Comparison of ENCODE assay signal across 8 cellular contexts in genomic region chr12:31732926-31733548, GRCh38. TPM values are rescaled to one million over a fixed set of nuclear protein-coding genes. Genes with fewer than 3 reads are reported as not detected.
DNase-seq lines count a peak whose midpoint lies in the region; ATAC-seq and TF ChIP-seq lines count a peak whose summit lies in the region.

No MANE protein-coding gene starts in this region.

- no peaks in the 10 kb centered on the region for H3K27me3 ChIP-seq in CD4-positive, alpha-beta memory T cell (ENCODE audit: insufficient read depth, low read length)
- H3K27me3 ChIP-seq in neural progenitor cell: no peaks in the 10 kb centered on the region

- H3K79me2 ChIP-seq in neural progenitor cell (ENCODE audit: low read depth): no peaks in the 10 kb centered on the region

- H3K27ac Mint-ChIP-seq in CD4-positive, alpha-beta memory T cell: peak overlapping the region in 6 of 7 donors; percentile 0 to 82 (median 40)
- H3K27ac Mint-ChIP-seq in IgD-negative memory B cell (peak overlapping the region in 2 of 3 donors; percentile 17 to 43), neural progenitor cell (no peak overlapping the region)
- H3K27ac Mint-ChIP-seq in activated T-helper 17 cell treated with anti-CD3 and anti-CD28 coated beads, Interleukin-2, amount 50 U/mL, for 72 hours: peak overlapping the region; percentile 87

- intact Hi-C loops in CD4-positive, alpha-beta memory T cell (cut with micrococcal nuclease): no loop called here

- no peaks in the 10 kb centered on the region for H4K20me1 ChIP-seq in neural progenitor cell (ENCODE audit: low read depth)

- TF ChIP-seq CTCF in neural progenitor cell (IDR thresholded peaks at IDR 0.05): no peak

- POLR2A ChIA-PET in CD4-positive, alpha-beta memory T cell (lab: Charles Lee; ENCODE audit: partially characterized antibody): interaction anchor here (0.7 to 5.4 kb wide), 9 partner anchors 16 to 228 kb away, joined by 3 to 32 read pairs (median 5); partner anchors contain the start of genes ETFBKMT and RESF1

- peak in 1 of 5 donors; percentile 47 for DNase-seq in CD4-positive, alpha-beta memory T cell
- DNase-seq in glomerular visceral epithelial cell (ENCODE audit: extremely low spot score): peak; percentile 83
- DNase-seq in stimulated activated naive CD8-positive, alpha-beta T cell treated with anti-CD3 and anti-CD28 coated beads, Interleukin-15, Interleukin-2, amounts not matched to agents 100 U/mL and 50 U/mL, for 24 hours: peak; percentile 62
- DNase-seq in neural progenitor cell (ENCODE audit: low spot score): no peak
- DNase-seq in NCI-H1092 treated with DMSO at 0.1 percent for 48 hours (lab: John Stamatoyannopoulos, UW): no peak
- DNase-seq in KBM-7: no peak

- no peak overlapping the region for H3K4me2 ChIP-seq in neural progenitor cell

- peak overlapping the region in 6 of 8 donors; percentile 2 to 70 (median 37) for H3K4me3 Mint-ChIP-seq in CD4-positive, alpha-beta memory T cell
- peak overlapping the region in 2 of 4 donors; percentile 13 to 72 for H3K4me3 Mint-ChIP-seq in IgD-negative memory B cell
- H3K4me3 Mint-ChIP-seq in activated T-helper 17 cell treated with anti-CD3 and anti-CD28 coated beads, Interleukin-2, amount 50 U/mL, for 72 hours: peak overlapping the region; percentile 37
- no peak overlapping the region for H3K4me3 Mint-ChIP-seq in neural progenitor cell

- no peak overlapping the region for H3K4me3 ChIP-seq in CD4-positive, alpha-beta memory T cell (ENCODE audit: low read length in 2 of 2)
- no peak overlapping the region for H3K4me3 ChIP-seq in neural progenitor cell

- peaks cover 14% of the 10 kb centered on the region for H3F3A ChIP-seq in neural progenitor cell (ENCODE audit: low read depth)

- H3K9me3 Mint-ChIP-seq in CD4-positive, alpha-beta memory T cell: peaks cover 0 to 29% (median 13%) of the 10 kb centered on the region in 8 donors
- H3K9me3 Mint-ChIP-seq in IgD-negative memory B cell (peaks cover 0 to 6% (median 4%) of the 10 kb centered on the region in 3 donors), neural progenitor cell (peaks cover 13% of the 10 kb centered on the region)
- no peaks in the 10 kb centered on the region for H3K9me3 Mint-ChIP-seq in activated T-helper 17 cell treated with anti-CD3 and anti-CD28 coated beads, Interleukin-2, amount 50 U/mL, for 72 hours

- H3K36me3 Mint-ChIP-seq in CD4-positive, alpha-beta memory T cell: peaks cover 16 to 21% of the 10 kb centered on the region in 2 donors
- peaks cover 8% of the 10 kb centered on the region for H3K36me3 Mint-ChIP-seq in IgD-negative memory B cell
- peaks cover 16% of the 10 kb centered on the region for H3K36me3 Mint-ChIP-seq in activated T-helper 17 cell treated with anti-CD3 and anti-CD28 coated beads, Interleukin-2, amount 50 U/mL, for 72 hours (ENCODE audit: low read depth)
- H3K36me3 Mint-ChIP-seq in neural progenitor cell: peaks cover 2% of the 10 kb centered on the region

- H3K27me3 Mint-ChIP-seq in CD4-positive, alpha-beta memory T cell: no peaks in the 10 kb centered on the region
- no peaks in the 10 kb centered on the region for H3K27me3 Mint-ChIP-seq in IgD-negative memory B cell
- no peaks in the 10 kb centered on the region for H3K27me3 Mint-ChIP-seq in activated T-helper 17 cell treated with anti-CD3 and anti-CD28 coated beads, Interleukin-2, amount 50 U/mL, for 72 hours
- peaks cover 5% of the 10 kb centered on the region for H3K27me3 Mint-ChIP-seq in neural progenitor cell (ENCODE audit: insufficient read depth, low read depth)

- ATAC-seq in activated T-helper 17 cell treated with anti-CD3 and anti-CD28 coated beads, Interleukin-2, amount 50 U/mL, for 72 hours (replicated peaks): peak; percentile 42
- peak; percentile 7 for ATAC-seq in stimulated activated naive CD8-positive, alpha-beta T cell treated with anti-CD3 and anti-CD28 coated beads, Interleukin-15, Interleukin-2, amounts not matched to agents 100 U/mL and 50 U/mL, for 24 hours

- H3K4me1 Mint-ChIP-seq in CD4-positive, alpha-beta memory T cell: peaks cover 35 to 75% (median 56%) of the 10 kb centered on the region in 4 donors
- H3K4me1 Mint-ChIP-seq in IgD-negative memory B cell (peaks cover 24 to 33% (median 32%) of the 10 kb centered on the region in 3 donors), neural progenitor cell (peaks cover 14% of the 10 kb centered on the region)
- H3K4me1 Mint-ChIP-seq in activated T-helper 17 cell treated with anti-CD3 and anti-CD28 coated beads, Interleukin-2, amount 50 U/mL, for 72 hours: peaks cover 37% of the 10 kb centered on the region

- in situ Hi-C loops in KBM-7 (cut with MboI; ENCODE audit: low pct_unique_long_range_greater_than_20kb, low sequenced_read_pairs): no loop called here

- no peak overlapping the region for H3K9ac ChIP-seq in neural progenitor cell

- H2AFZ ChIP-seq in neural progenitor cell (replicated peaks): no peak overlapping the region

- CTCF ChIA-PET in CD4-positive, alpha-beta memory T cell (lab: Charles Lee; ENCODE audit: partially characterized antibody): interaction anchor here (0.8 to 1.2 kb wide), 5 partner anchors 23 to 227 kb away, joined by 3 to 4 read pairs (median 4); no protein-coding TSS in a partner anchor

- no peak overlapping the region for H3K27ac ChIP-seq in CD4-positive, alpha-beta memory T cell (ENCODE audit: low read depth, low read length)
- H3K27ac ChIP-seq in neural progenitor cell: no peak overlapping the region

- H3K4me1 ChIP-seq in CD4-positive, alpha-beta memory T cell (ENCODE audit: insufficient read depth, low read length): peaks cover 54% of the 10 kb centered on the region
- H3K4me1 ChIP-seq in neural progenitor cell: peaks cover 5% of the 10 kb centered on the region

- no peaks in the 10 kb centered on the region for H3K36me3 ChIP-seq in CD4-positive, alpha-beta memory T cell (ENCODE audit: insufficient read depth, low read length)
- no peaks in the 10 kb centered on the region for H3K36me3 ChIP-seq in neural progenitor cell

- H3K9me3 ChIP-seq in CD4-positive, alpha-beta memory T cell (ENCODE audit: control insufficient read depth in 1 of 2, low read length in 2 of 2): no peaks in the 10 kb centered on the region
- no peaks in the 10 kb centered on the region for H3K9me3 ChIP-seq in neural progenitor cell (ENCODE audit: low read depth)

RNA-seq across cellular contexts. Expression of gene AMN1, which starts 4.2 kb away (rescaled TPM):
- total RNA-seq in CD4-positive, alpha-beta memory T cell: 10 to 100 TPM; 15.3 to 18.4 TPM
- 10 to 100 TPM in 1 of 2 donors, 1 to 10 TPM in 1; 9.6 to 14.4 TPM for polyA plus RNA-seq in CD4-positive, alpha-beta memory T cell
- polyA plus RNA-seq in IgD-negative memory B cell: 18.6 TPM
- total RNA-seq in activated T-helper 17 cell treated with anti-CD3 and anti-CD28 coated beads, Interleukin-2, amount 50 U/mL, for 72 hours: 1 to 10 TPM; 5.7 to 7.7 TPM
- total RNA-seq in neural progenitor cell (ENCODE audit: low replicate concordance): 18.3 and 29.4 TPM in 2 replicates

Comparison
In these comparisons a context has a peak if more than half of its experiments do, and no peak if none do; other contexts are left out.
1. DNase-seq: peak in glomerular visceral epithelial cell (single experiment) and stimulated activated naive CD8-positive, alpha-beta T cell treated with anti-CD3 and anti-CD28 coated beads, Interleukin-15, Interleukin-2, amounts not matched to agents 100 U/mL and 50 U/mL, for 24 hours (single experiment); none in neural progenitor cell (single experiment), NCI-H1092 treated with DMSO at 0.1 percent for 48 hours (single experiment) and KBM-7 (single experiment).